Comparison of ENCODE assay signal across 8 cellular contexts in genomic region chr6:26054937-26055669, GRCh38.
A peak's percentile ranks its signal among the peaks of the same experiment; 100 is the strongest.
DNase-seq lines count a peak whose midpoint lies in the region; ATAC-seq and TF ChIP-seq lines count a peak whose summit lies in the region.

No MANE protein-coding gene starts in this region.

- TF ChIP-seq CTCF in AG10803 (conservative IDR thresholded peaks at IDR 0.05; ENCODE audit: low read length) (peak; percentile 16; the same call in 1 of the 2 replicates), choroid plexus epithelial cell (conservative IDR thresholded peaks at IDR 0.05; ENCODE audit: low read depth, low read length) (peak; percentile 30)

- in situ Hi-C loops in GM18951 (cut with MboI; ENCODE audit: low sequenced_read_pairs, unreplicated experiment), result no loop called here

- peak; percentile 46 for ATAC-seq in HG03196 (IDR thresholded peaks at IDR 0.05; ENCODE audit: unreplicated experiment)

- peak; percentile 95 for TF ChIP-seq POLR2A in GM18951 (IDR thresholded peaks at IDR 0.05; ENCODE audit: extremely low read depth, insufficient read depth, insufficient read length)

- DNase-seq in AG10803 (ENCODE audit: low read depth) (peak; percentile 98), NCI-H446 (lab: John Stamatoyannopoulos, UW) (peak; percentile 90), choroid plexus epithelial cell (ENCODE audit: low read depth) (peak; percentile 98), kidney tubule cell (ENCODE audit: low spot score) (peak; percentile 98)
- DNase-seq in activated CD4-positive, CD25-positive, alpha-beta regulatory T cell treated with anti-CD3 and anti-CD28 coated beads, Interleukin-2, amount 50 U/mL, for 72 hours, result peak; percentile 80
- DNase-seq in stimulated activated CD4-positive, alpha-beta T cell treated with anti-CD3 and anti-CD28 coated beads, Interleukin-1b, Interleukin-23, amount 100 ng/mL, for 1 hour (ENCODE audit: low read depth in 2 of 2), result peak; percentile 37 to 43

- H3K4me3 ChIP-seq in AG10803 (ENCODE audit: low read length), result peak overlapping the region; percentile 77
- H3K4me3 ChIP-seq in choroid plexus epithelial cell (ENCODE audit: low read depth, low read length), result peak overlapping the region; percentile 80

Comparison
In these comparisons a context has a peak if more than half of its experiments do, and no peak if none do; other contexts are left out.
1. Peak in every context shown above with its lines: DNase-seq, ATAC-seq and H3K4me3 ChIP-seq.
2. DNase-seq: peak in every context shown above with its lines; median percentile 98 in AG10803; 98 in choroid plexus epithelial cell; 98 in kidney tubule cell; 90 in NCI-H446; 80 in activated CD4-positive, CD25-positive, alpha-beta regulatory T cell treated with anti-CD3 and anti-CD28 coated beads, Interleukin-2, amount 50 U/mL, for 72 hours; 40 in stimulated activated CD4-positive, alpha-beta T cell treated with anti-CD3 and anti-CD28 coated beads, Interleukin-1b, Interleukin-23, amount 100 ng/mL, for 1 hour.